Comparison of ENCODE assay signal across 21 cellular contexts in the genomic region with DNA sequence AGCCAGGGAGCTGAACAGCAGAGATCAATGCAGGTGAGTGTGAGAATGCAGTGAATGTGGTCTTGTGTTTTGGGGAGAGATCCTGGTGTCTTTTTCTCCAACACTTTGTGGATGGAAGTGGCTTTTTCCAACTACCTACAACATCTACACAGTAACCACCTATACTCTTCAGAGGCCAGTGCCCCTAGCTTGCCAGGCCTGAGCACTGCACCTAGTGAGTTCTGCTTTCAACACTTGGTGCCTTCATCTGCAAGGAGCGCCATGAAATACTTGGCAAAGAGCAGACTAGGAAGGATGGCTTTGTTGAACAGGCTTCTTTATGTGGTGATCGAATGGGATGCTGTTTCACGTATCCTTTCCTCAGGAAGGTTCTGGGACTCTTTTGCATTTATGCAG. TPM values are rescaled to one million over a fixed set of nuclear protein-coding genes. Genes with fewer than 3 reads are reported as not detected.
DNase-seq lines count a peak whose midpoint lies in the region; ATAC-seq and TF ChIP-seq lines count a peak whose summit lies in the region.
"Had no signal": no experiment of that assay in that cellular context is flagged by ENCODE, and none has a peak within 500 bp of the region (broad histone marks: within the 10 kb centered on the region; RNA-seq: fewer than 3 reads in every experiment).

No MANE protein-coding gene starts in this region.

- ATAC-seq in GM19351 (IDR thresholded peaks at IDR 0.05; ENCODE audit: unreplicated experiment) = no peak

- H3K27me3 Mint-ChIP-seq in Caco-2 (ENCODE audit: insufficient read depth, unreplicated experiment) (no peaks in the 10 kb centered on the region), mesothelial cell of epicardium (ENCODE audit: low read depth) (no peaks in the 10 kb centered on the region), type B pancreatic cell (no peaks in the 10 kb centered on the region)
- H3K27me3 Mint-ChIP-seq: CD4-positive, alpha-beta memory T cell had no signal

- H3K9me3 ChIP-seq in Caco-2 = no peaks in the 10 kb centered on the region
- no peaks in the 10 kb centered on the region for H3K9me3 ChIP-seq in HAP-1

- no TSS peak for BruUV-seq in Caco-2 (replicated peaks; lab: Mats Ljungman, UMichigan)

- H3K36me3 ChIP-seq in Caco-2 (ENCODE audit: control insufficient read depth, insufficient read depth, low read length) (no peaks in the 10 kb centered on the region), HAP-1 (replicated peaks) (no peaks in the 10 kb centered on the region)

- CTCF ChIA-PET in Caco-2 (lab: Charles Lee) = no interaction called here

- no peak overlapping the region for H3K4me3 ChIP-seq in Caco-2 (ENCODE audit: low read depth, low read length)
- H3K4me3 ChIP-seq in HAP-1 = no peak overlapping the region
- H3K4me3 ChIP-seq: SK-N-MC had no signal

- H3K4me1 Mint-ChIP-seq in Caco-2 (ENCODE audit: low read depth, unreplicated experiment) = peaks cover 9% of the 10 kb centered on the region
- H3K4me1 Mint-ChIP-seq in mesothelial cell of epicardium = peaks cover 16% of the 10 kb centered on the region
- H3K4me1 Mint-ChIP-seq in type B pancreatic cell (ENCODE audit: unreplicated experiment) = peaks cover 11% of the 10 kb centered on the region
- H3K4me1 Mint-ChIP-seq: CD4-positive, alpha-beta memory T cell had no signal

- H3K9me3 Mint-ChIP-seq in Caco-2 (ENCODE audit: unreplicated experiment) (no peaks in the 10 kb centered on the region), mesothelial cell of epicardium (no peaks in the 10 kb centered on the region), type B pancreatic cell (no peaks in the 10 kb centered on the region)
- H3K9me3 Mint-ChIP-seq: CD4-positive, alpha-beta memory T cell; H9 had no signal

- intact Hi-C loops in Caco-2 (cut with micrococcal nuclease; ENCODE audit: unreplicated experiment) = no loop called here

- H3K27me3 ChIP-seq in Caco-2 (replicated peaks; ENCODE audit: control insufficient read depth, insufficient read depth, low read length) (no peaks in the 10 kb centered on the region), HAP-1 (ENCODE audit: low read depth) (no peaks in the 10 kb centered on the region)

- H3K4me1 ChIP-seq in Caco-2 = peaks cover 11% of the 10 kb centered on the region
- H3K4me1 ChIP-seq in HAP-1 = peaks cover 3% of the 10 kb centered on the region

- H3K36me3 Mint-ChIP-seq in Caco-2 (ENCODE audit: insufficient read depth, unreplicated experiment) (no peaks in the 10 kb centered on the region), mesothelial cell of epicardium (peaks cover 2% of the 10 kb centered on the region), type B pancreatic cell (no peaks in the 10 kb centered on the region)
- H3K36me3 Mint-ChIP-seq: CD4-positive, alpha-beta memory T cell had no signal

- TF ChIP-seq CTCF in Caco-2 (IDR thresholded peaks at IDR 0.05; ENCODE audit: insufficient read depth in 1 of 2, low read depth in 1 of 2, low read length in 1 of 2, severe bottlenecking in 1 of 2, unreplicated experiment in 1 of 2) = no peak
- TF ChIP-seq CTCF in VCaP (conservative IDR thresholded peaks at IDR 0.05) = no peak
- TF ChIP-seq CTCF in mesothelial cell of epicardium (IDR thresholded peaks at IDR 0.05; ENCODE audit: unreplicated experiment) = no peak
- TF ChIP-seq CTCF in type B pancreatic cell (conservative IDR thresholded peaks at IDR 0.05) = no peak

- H3K4me3 Mint-ChIP-seq in Caco-2 (ENCODE audit: unreplicated experiment) = peak overlapping the region; percentile 60
- H3K4me3 Mint-ChIP-seq in mesothelial cell of epicardium = peak overlapping the region; percentile 47
- H3K4me3 Mint-ChIP-seq in type B pancreatic cell = peak overlapping the region; percentile 81
- H3K4me3 Mint-ChIP-seq: CD4-positive, alpha-beta memory T cell; H9 had no signal

- in situ Hi-C loops in HAP-1 (cut with MboI; ENCODE audit: low sequenced_read_pairs) = no loop called here

- H3K27ac ChIP-seq in VCaP = peak overlapping the region; percentile 62
- H3K27ac ChIP-seq: SK-N-MC had no signal

- POLR2A ChIA-PET in Caco-2 (lab: Charles Lee) = no interaction called here

- DNase-seq in Caco-2 (no peak), mesothelial cell of epicardium (ENCODE audit: low spot score in 2 of 2, unreplicated experiment in 2 of 2) (no peak), type B pancreatic cell (ENCODE audit: extremely low spot score, unreplicated experiment) (no peak), NCI-H2107 treated with DMSO at 0.1 percent for 48 hours (lab: John Stamatoyannopoulos, UW; ENCODE audit: unreplicated experiment) (no peak), HAP-1 (ENCODE audit: low spot score in 2 of 2) (no peak)
- DNase-seq: CD4-positive, alpha-beta memory T cell; EL; GF-D8; Karpas-422; MV-4-11; NCI-H1694 treated with DMSO at 0.1 percent for 48 hours; NCI-H2081 treated with DMSO at 0.1 percent for 48 hours; NCI-H446; NCI-H526 treated with DMSO at 0.1 percent for 48 hours; RPMI8226; SHP77 treated with DMSO at 0.1 percent for 48 hours; SW 1271 had no signal

- H3K27ac Mint-ChIP-seq in Caco-2 (ENCODE audit: unreplicated experiment) (peak overlapping the region; percentile 64), mesothelial cell of epicardium (peak overlapping the region; percentile 94), type B pancreatic cell (peak overlapping the region; percentile 91)
- H3K27ac Mint-ChIP-seq: CD4-positive, alpha-beta memory T cell had no signal

RNA-seq across cellular contexts. Expression of a gene that starts 21.3 kb away (rescaled TPM):
- 569 and 598 TPM in 2 replicates for total RNA-seq in Caco-2 (2022)
- total RNA-seq in mesothelial cell of epicardium = 465 to 476 TPM (median 465 TPM) in 3 replicates
- 312 and 576 TPM in 2 replicates for total RNA-seq in type B pancreatic cell (ENCODE audit: low replicate concordance)
